ENCODE assay signal across 18 cellular contexts in genomic region chr3:21390136-21390535, GRCh38.
A peak's percentile ranks its signal among the peaks of the same experiment; 100 is the strongest.
DNase-seq lines count a peak whose midpoint lies in the region; ATAC-seq and TF ChIP-seq lines count a peak whose summit lies in the region.
"Had no signal": no experiment of that assay in that cellular context is flagged by ENCODE, and none has a peak within 500 bp of the region (broad histone marks: within the 10 kb centered on the region; RNA-seq: fewer than 3 reads in every experiment).

No MANE protein-coding gene starts in this region.

- H3K36me3 Mint-ChIP-seq in WTC11, result peaks cover 31% of the 10 kb centered on the region

- ATAC-seq in foreskin keratinocyte, result no peak
- ATAC-seq in HG03095 (IDR thresholded peaks at IDR 0.05; ENCODE audit: unreplicated experiment), result no peak
- ATAC-seq in HG03108 (IDR thresholded peaks at IDR 0.05; ENCODE audit: unreplicated experiment), result no peak
- ATAC-seq in WTC11, result no peak
- no peak for ATAC-seq in GM18517 (IDR thresholded peaks at IDR 0.05; ENCODE audit: unreplicated experiment)
- ATAC-seq: activated CD4-positive, CD25-positive, alpha-beta regulatory T cell treated with anti-CD3 and anti-CD28 coated beads, Interleukin-2, amount 50 U/mL, for 24 hours had no signal

- no peaks in the 10 kb centered on the region for H3K27me3 Mint-ChIP-seq in WTC11 (ENCODE audit: low read depth)
- H3K27me3 Mint-ChIP-seq: B cell had no signal

- peak overlapping the region; percentile 86 for H3K27ac ChIP-seq in GM23248
- H3K27ac ChIP-seq in SK-N-SH (ENCODE audit: low read depth in 2 of 2, low read length in 1 of 2), result peak overlapping the region in 1 of 2 experiments; percentile 59; a peak in 2 of 4 replicates
- no peak overlapping the region for H3K27ac ChIP-seq in foreskin keratinocyte

- TF ChIP-seq CTCF in SK-N-SH (IDR thresholded peaks at IDR 0.05) (no peak), foreskin keratinocyte (conservative IDR thresholded peaks at IDR 0.05) (no peak), WTC11 (IDR thresholded peaks at IDR 0.05) (no peak)

- H3K4me3 ChIP-seq in GM23248 (peak overlapping the region; percentile 15; the same call in 1 of the 2 replicates), SK-N-SH (ENCODE audit: low read depth in 2 of 2, low read length in 1 of 2) (no peak overlapping the region)

- H3K79me2 ChIP-seq in GM23248 (ENCODE audit: insufficient read depth), result no peaks in the 10 kb centered on the region
- no peaks in the 10 kb centered on the region for H3K79me2 ChIP-seq in SK-N-SH (ENCODE audit: insufficient read depth)

- in situ Hi-C loops in GM23248 (cut with MboI), result no loop called here

- peaks cover 22% of the 10 kb centered on the region for H3F3A ChIP-seq in GM23248 (ENCODE audit: insufficient read depth)
- H3F3A ChIP-seq in SK-N-SH (replicated peaks; ENCODE audit: insufficient read depth), result no peaks in the 10 kb centered on the region

- peak overlapping the region; percentile 54 for H3K9ac ChIP-seq in GM23248
- no peak overlapping the region for H3K9ac ChIP-seq in SK-N-SH

- H3K27ac Mint-ChIP-seq in WTC11, result no peak overlapping the region
- H3K27ac Mint-ChIP-seq: B cell had no signal

- H2AFZ ChIP-seq in GM23248 (no peak overlapping the region), SK-N-SH (ENCODE audit: low read depth) (no peak overlapping the region)

- no peak overlapping the region for H3K4me3 Mint-ChIP-seq in WTC11
- H3K4me3 Mint-ChIP-seq: B cell had no signal

- H3K4me2 ChIP-seq in GM23248 (ENCODE audit: unreplicated experiment) (peak overlapping the region; percentile 50), SK-N-SH (no peak overlapping the region)

- no peaks in the 10 kb centered on the region for H3K36me3 ChIP-seq in GM23248 (ENCODE audit: low read depth)
- H3K36me3 ChIP-seq in SK-N-SH (replicated peaks in 1 of 2; ENCODE audit: control insufficient read depth in 1 of 2, insufficient read depth in 2 of 2, low read length in 1 of 2), result no peaks in the 10 kb centered on the region

- H3K27me3 ChIP-seq in GM23248 (replicated peaks; ENCODE audit: insufficient read depth) (no peaks in the 10 kb centered on the region), SK-N-SH (ENCODE audit: insufficient read depth) (no peaks in the 10 kb centered on the region), foreskin keratinocyte (no peaks in the 10 kb centered on the region)

- H3K9me3 Mint-ChIP-seq in WTC11, result peaks cover 40% of the 10 kb centered on the region

- CTCF ChIA-PET in SK-N-SH (lab: Yijun Ruan, JAX) (no interaction called here), WTC11 (lab: Charles Lee) (no interaction called here)

- H3K9me3 ChIP-seq in GM23248 (ENCODE audit: low read depth) (no peaks in the 10 kb centered on the region), SK-N-SH (no peaks in the 10 kb centered on the region)

- no peak for TF ChIP-seq EP300 in SK-N-SH (IDR thresholded peaks at IDR 0.05; ENCODE audit: borderline replicate concordance in 1 of 2, low read depth in 1 of 2, low read length in 1 of 2)

- peaks cover 38% of the 10 kb centered on the region for H3K4me1 ChIP-seq in GM23248 (ENCODE audit: insufficient read depth)
- H3K4me1 ChIP-seq in SK-N-SH (ENCODE audit: control insufficient read depth in 1 of 2, insufficient read depth in 2 of 2, low read depth in 1 of 2, low read length in 1 of 2), result no peaks in the 10 kb centered on the region
- no peaks in the 10 kb centered on the region for H3K4me1 ChIP-seq in foreskin keratinocyte

- 0 to 2% methylated on average over 3 of the region's 3 CpGs for WGBS in GM23248 (ENCODE audit: low coverage in 1 of 2, low lambda C conversion rate in 2 of 2, missing lambda C conversion rate in 2 of 2), 2 experiments
- WGBS in SK-N-SH (ENCODE audit: low lambda C conversion rate), result 9% methylated on average over 3 of the region's 3 CpGs

- DNase-seq in AG08395 (ENCODE audit: low spot score) (peak; percentile 83), GM23248 (peak; percentile 95), SK-N-SH (no peak), foreskin keratinocyte (peak; percentile 35 to 76), WTC11 (ENCODE audit: low spot score) (no peak)
- DNase-seq: activated T-cell treated with anti-CD3 and anti-CD28 coated beads for 4 hours; amygdala; kidney; NCI-H1436 treated with DMSO at 0.1 percent for 48 hours; retina; stimulated activated CD4-positive, alpha-beta T cell treated with anti-CD3 and anti-CD28 coated beads, Interleukin-4, amount 100 ng/mL, for 4 hours; stimulated activated naive CD4-positive, alpha-beta T cell; SW 1271 had no signal

- H4K20me1 ChIP-seq in GM23248 (ENCODE audit: insufficient read depth), result no peaks in the 10 kb centered on the region
- no peaks in the 10 kb centered on the region for H4K20me1 ChIP-seq in SK-N-SH (ENCODE audit: insufficient read depth)

- H3K9me2 ChIP-seq in GM23248 (ENCODE audit: insufficient read depth), result no peaks in the 10 kb centered on the region
- H3K9me2 ChIP-seq in SK-N-SH, result no peaks in the 10 kb centered on the region

- POLR2A ChIA-PET in SK-N-SH (lab: Yijun Ruan, JAX), result no interaction called here
- POLR2A ChIA-PET in WTC11 (lab: Charles Lee), result no interaction called here

- no peak for TF ChIP-seq RAD21 in SK-N-SH (IDR thresholded peaks at IDR 0.05; ENCODE audit: low read length)

- H3K4me1 Mint-ChIP-seq in WTC11, result peaks cover 2% of the 10 kb centered on the region
- H3K4me1 Mint-ChIP-seq: B cell had no signal

TF ChIP-seq in SK-N-SH, 30 proteins besides CTCF, POLR2A, EP300 and RAD21 (continues in another document):
- TF ChIP-seq FOSL2 (IDR thresholded peaks at IDR 0.05; ENCODE audit: borderline replicate concordance, low read depth) (peak; percentile 19; the same call in 1 of the 2 replicates), SMC3 (IDR thresholded peaks at IDR 0.05; ENCODE audit: low read depth, low read length) (no peak), PBX3 (IDR thresholded peaks at IDR 0.05) (no peak), GABPA (IDR thresholded peaks at IDR 0.05; ENCODE audit: low read depth) (no peak), FOXJ3 (CRISPR knock-in tag; IDR thresholded peaks at IDR 0.05) (no peak), POLR2AphosphoS5 (IDR thresholded peaks at IDR 0.05; ENCODE audit: low read depth, low read length) (no peak), JUND (IDR thresholded peaks at IDR 0.05) (no peak), RCOR1 (IDR thresholded peaks at IDR 0.05; ENCODE audit: low read length) (no peak), MXI1 (IDR thresholded peaks at IDR 0.05; ENCODE audit: low read depth, low read length) (no peak), ELF1 (IDR thresholded peaks at IDR 0.05) (no peak), NRF1 (IDR thresholded peaks at IDR 0.05; ENCODE audit: low read depth, low read length) (no peak)

TF ChIP-seq in WTC11, 78 proteins besides CTCF, POLR2A, EP300 and RAD21:
- no peak for TF ChIP-seq SMAD3 (CRISPR knock-in tag; IDR thresholded peaks at IDR 0.05; ENCODE audit: borderline replicate concordance)
- no peak for TF ChIP-seq ERG (CRISPR knock-in tag; IDR thresholded peaks at IDR 0.05)
- no peak for TF ChIP-seq NR3C1 (CRISPR knock-in tag; conservative IDR thresholded peaks at IDR 0.05; ENCODE audit: low read depth)
- no peak for TF ChIP-seq RORB (CRISPR knock-in tag; IDR thresholded peaks at IDR 0.05)
- no peak for TF ChIP-seq ZNF232 (CRISPR knock-in tag; IDR thresholded peaks at IDR 0.05)

Comparison
In these comparisons a context has a peak if more than half of its experiments do, and no peak if none do; other contexts are left out.
1. DNase-seq: peak in AG08395 (single experiment), GM23248 (single experiment) and foreskin keratinocyte (2 of 2); none in SK-N-SH (single experiment) and WTC11 (single experiment).